ENCODE assay signal across 8 cellular contexts in the genomic region with DNA sequence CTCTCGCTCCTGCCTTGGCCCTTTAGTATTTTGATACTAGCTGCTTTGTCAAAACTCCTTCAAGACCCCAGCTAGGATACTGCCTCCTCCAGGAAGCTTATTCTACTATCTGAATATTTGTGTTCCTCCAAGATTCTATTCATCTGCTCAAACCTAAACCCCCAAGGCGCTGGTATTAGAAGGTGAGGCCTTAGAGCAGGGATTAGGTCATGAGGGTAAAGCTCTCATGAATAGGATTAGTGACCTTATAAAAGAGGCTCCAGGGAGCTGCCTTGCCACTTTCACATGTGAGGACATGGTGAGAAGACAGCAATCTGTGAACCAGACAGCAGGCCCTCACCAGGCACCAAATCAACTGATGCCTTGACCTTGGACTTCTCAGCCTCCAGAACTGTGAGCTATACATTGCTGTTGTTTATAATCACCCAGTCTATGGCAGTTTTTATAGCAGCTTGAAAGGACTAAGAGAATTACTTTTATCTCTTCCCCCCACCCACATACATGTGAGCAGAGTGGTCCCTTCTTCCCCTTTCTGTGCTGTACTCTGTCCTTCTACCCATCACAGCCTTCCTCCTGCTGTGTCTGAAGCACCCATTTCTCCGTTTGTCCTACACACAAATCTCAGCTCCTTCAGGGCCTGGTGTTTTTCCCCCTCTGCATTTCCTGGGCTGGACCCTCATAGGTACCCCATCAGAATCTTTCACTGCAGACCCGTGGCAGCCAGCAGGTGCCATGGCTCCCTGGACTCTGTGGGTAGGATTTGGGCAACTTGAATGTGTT. TPM values are rescaled to one million over a fixed set of nuclear protein-coding genes. Genes with fewer than 3 reads are reported as not detected.
A peak's percentile ranks its signal among the peaks of the same experiment; 100 is the strongest.
DNase-seq lines count a peak whose midpoint lies in the region; ATAC-seq and TF ChIP-seq lines count a peak whose summit lies in the region.

No MANE protein-coding gene starts in this region.

- no peaks in the 10 kb centered on the region for H3K27me3 ChIP-seq in brain microvascular endothelial cell (replicated peaks)
- no peaks in the 10 kb centered on the region for H3K27me3 ChIP-seq in osteoblast (ENCODE audit: insufficient read depth, low read length)

- H4K20me1 ChIP-seq in osteoblast (ENCODE audit: insufficient read depth, low read length): no peaks in the 10 kb centered on the region

- no peak overlapping the region for H3K4me3 ChIP-seq in brain microvascular endothelial cell (ENCODE audit: low read depth, low read length)
- H3K4me3 ChIP-seq in osteoblast (ENCODE audit: insufficient read depth, low read length): no peak overlapping the region

- TF ChIP-seq CTCF in brain microvascular endothelial cell (IDR thresholded peaks at IDR 0.05; ENCODE audit: low read depth, low read length, missing control alignments): no peak
- TF ChIP-seq CTCF in osteoblast (IDR thresholded peaks at IDR 0.05; ENCODE audit: extremely low read depth, low read depth, low read length): no peak

- peak overlapping the region; percentile 74 for H2AFZ ChIP-seq in osteoblast (ENCODE audit: low read length)

- no peak for DNase-seq in brain microvascular endothelial cell
- DNase-seq in osteoblast (ENCODE audit: insufficient read length, low spot score, missing footprints): no peak
- DNase-seq in posterior vena cava (ENCODE audit: low spot score): no peak
- no peak for DNase-seq in NCI-H510A treated with DMSO at 0.1 percent for 48 hours (lab: John Stamatoyannopoulos, UW)
- no peak for DNase-seq in NCI-H1930 (lab: John Stamatoyannopoulos, UW)
- no peak for DNase-seq in retina

- H3K9me3 ChIP-seq in osteoblast (ENCODE audit: low read depth, low read length): no peaks in the 10 kb centered on the region

- H3K4me1 ChIP-seq in osteoblast (ENCODE audit: insufficient read depth, low read length): peaks cover 39% of the 10 kb centered on the region

- H3K4me2 ChIP-seq in osteoblast (ENCODE audit: insufficient read depth, low read length): no peak overlapping the region

- H3K27ac ChIP-seq in brain microvascular endothelial cell (peak overlapping the region; percentile 89), osteoblast (ENCODE audit: low read depth, low read length) (peak overlapping the region; percentile 80)

- intact Hi-C loops in posterior vena cava (cut with DNase I): no loop called here

- no peaks in the 10 kb centered on the region for H3K36me3 ChIP-seq in brain microvascular endothelial cell (replicated peaks)
- no peaks in the 10 kb centered on the region for H3K36me3 ChIP-seq in osteoblast (ENCODE audit: insufficient read depth, low read length)

- ATAC-seq in GM18520 (IDR thresholded peaks at IDR 0.05; ENCODE audit: unreplicated experiment) (peak; percentile 0), HG03175 (IDR thresholded peaks at IDR 0.05; ENCODE audit: unreplicated experiment) (peak; percentile 1)

- in situ Hi-C loops in brain microvascular endothelial cell (cut with HindIII; ENCODE audit: low pct_ligation_motif_present, low sequenced_read_pairs): no loop called here

- H3K79me2 ChIP-seq in osteoblast (ENCODE audit: insufficient read depth, low read length): no peaks in the 10 kb centered on the region

RNA-seq across cellular contexts. Expression of a gene that starts 54.5 kb away (rescaled TPM):
- total RNA-seq in osteoblast (47.4 and 47.8 TPM in 2 replicates), posterior vena cava (10 to 100 TPM; 37.1 to 41.8 TPM)
